Comparison of ENCODE assay signal across 17 cellular contexts in genomic region chr18:5998166-5998881, GRCh38.
A peak's percentile ranks its signal among the peaks of the same experiment; 100 is the strongest.
DNase-seq lines count a peak whose midpoint lies in the region; ATAC-seq, FAIRE-seq and TF ChIP-seq lines count a peak whose summit lies in the region.
"Had no signal": no experiment of that assay in that cellular context is flagged by ENCODE, and none has a peak within 500 bp of the region (broad histone marks: within the 10 kb centered on the region; RNA-seq: fewer than 3 reads in every experiment).

No MANE protein-coding gene starts in this region.

- DNase-seq in osteocyte (ENCODE audit: extremely low spot score, unreplicated experiment) (peak; percentile 72), A673 (ENCODE audit: low spot score) (no peak), HTR-8/SVneo (ENCODE audit: insufficient read length, low spot score) (no peak)
- DNase-seq: CD4-positive, CD25-positive, alpha-beta regulatory T cell; lower lobe of right lung; NCI-H1417; pancreas; stimulated activated CD4-positive, alpha-beta T cell treated with anti-CD3 and anti-CD28 coated beads, Interleukin-1b, Interleukin-23, amount 100 ng/mL, for 48 hours; stimulated activated naive B cell treated with anti-CD40 and anti-IgM and Interleukin-4, amounts not matched to agents 10 μg/mL and 1 μg/mL and 100 μg/mL, for 72 hours had no signal

- TF ChIP-seq CTCF in osteocyte (IDR thresholded peaks at IDR 0.05) (no peak), A673 (conservative IDR thresholded peaks at IDR 0.05; ENCODE audit: low read depth, low read length) (no peak)

- no peaks in the 10 kb centered on the region for H3K4me1 Mint-ChIP-seq in osteocyte (ENCODE audit: unreplicated experiment)
- no peaks in the 10 kb centered on the region for H3K4me1 Mint-ChIP-seq in stimulated activated memory B cell treated with anti-CD40 and anti-IgM and Interleukin-4, amounts not matched to agents 10 μg/mL and 1 μg/mL and 100 μg/mL, for 72 hours
- H3K4me1 Mint-ChIP-seq: CD4-positive, CD25-positive, alpha-beta regulatory T cell had no signal

- peaks cover 12% of the 10 kb centered on the region for H3K9me3 Mint-ChIP-seq in osteocyte (ENCODE audit: unreplicated experiment)
- peaks cover 4% of the 10 kb centered on the region for H3K9me3 Mint-ChIP-seq in stimulated activated memory B cell treated with anti-CD40 and anti-IgM and Interleukin-4, amounts not matched to agents 10 μg/mL and 1 μg/mL and 100 μg/mL, for 72 hours

- H3K27ac ChIP-seq in A673 (ENCODE audit: low read depth, low read length, poor library complexity, severe bottlenecking): no peak overlapping the region
- H3K27ac ChIP-seq: breast epithelium, lower lobe of right lung, pancreas had no signal

- H3K36me3 Mint-ChIP-seq in osteocyte (ENCODE audit: unreplicated experiment): no peaks in the 10 kb centered on the region
- peaks cover 6% of the 10 kb centered on the region for H3K36me3 Mint-ChIP-seq in stimulated activated memory B cell treated with anti-CD40 and anti-IgM and Interleukin-4, amounts not matched to agents 10 μg/mL and 1 μg/mL and 100 μg/mL, for 72 hours
- H3K36me3 Mint-ChIP-seq: CD4-positive, CD25-positive, alpha-beta regulatory T cell had no signal

- no peak overlapping the region for H3K4me3 Mint-ChIP-seq in osteocyte (ENCODE audit: unreplicated experiment)
- no peak overlapping the region for H3K4me3 Mint-ChIP-seq in stimulated activated memory B cell treated with anti-CD40 and anti-IgM and Interleukin-4, amounts not matched to agents 10 μg/mL and 1 μg/mL and 100 μg/mL, for 72 hours
- H3K4me3 Mint-ChIP-seq: CD4-positive, CD25-positive, alpha-beta regulatory T cell; stimulated activated naive B cell treated with anti-CD40 and anti-IgM and Interleukin-4, amounts not matched to agents 10 μg/mL and 1 μg/mL and 100 μg/mL, for 72 hours had no signal

- ATAC-seq in GM19395 (IDR thresholded peaks at IDR 0.05; ENCODE audit: unreplicated experiment) (peak; percentile 44), HG02678 (IDR thresholded peaks at IDR 0.05; ENCODE audit: unreplicated experiment) (peak; percentile 30), HG03439 (IDR thresholded peaks at IDR 0.05; ENCODE audit: unreplicated experiment) (peak; percentile 19), HG02938 (IDR thresholded peaks at IDR 0.05; ENCODE audit: unreplicated experiment) (no peak)
- ATAC-seq in stimulated activated memory B cell treated with anti-CD40 and anti-IgM and Interleukin-4, amounts not matched to agents 10 μg/mL and 1 μg/mL and 100 μg/mL, for 72 hours: no peak
- ATAC-seq: lower lobe of right lung, pancreas, SK-N-SH treated with all-trans-retinoic acid at 6 μM for 48 hours had no signal

- no peaks in the 10 kb centered on the region for H3K27me3 Mint-ChIP-seq in osteocyte (ENCODE audit: unreplicated experiment)
- no peaks in the 10 kb centered on the region for H3K27me3 Mint-ChIP-seq in stimulated activated memory B cell treated with anti-CD40 and anti-IgM and Interleukin-4, amounts not matched to agents 10 μg/mL and 1 μg/mL and 100 μg/mL, for 72 hours
- H3K27me3 Mint-ChIP-seq: stimulated activated naive B cell treated with anti-CD40 and anti-IgM and Interleukin-4, amounts not matched to agents 10 μg/mL and 1 μg/mL and 100 μg/mL, for 72 hours had no signal

- no TSS peak for BruUV-seq in A673 (replicated peaks; lab: Mats Ljungman, UMichigan)

- H3K9me3 ChIP-seq in A673 (ENCODE audit: low read depth, low read length, poor library complexity, severe bottlenecking): peaks cover 38% of the 10 kb centered on the region
- H3K9me3 ChIP-seq: breast epithelium, pancreas had no signal

- H3K27ac Mint-ChIP-seq in osteocyte (ENCODE audit: unreplicated experiment): no peak overlapping the region
- no peak overlapping the region for H3K27ac Mint-ChIP-seq in stimulated activated memory B cell treated with anti-CD40 and anti-IgM and Interleukin-4, amounts not matched to agents 10 μg/mL and 1 μg/mL and 100 μg/mL, for 72 hours
- H3K27ac Mint-ChIP-seq: stimulated activated naive B cell treated with anti-CD40 and anti-IgM and Interleukin-4, amounts not matched to agents 10 μg/mL and 1 μg/mL and 100 μg/mL, for 72 hours had no signal

- POLR2A ChIA-PET in A673 (lab: Charles Lee; ENCODE audit: low non-redundant PET): no interaction called here

- no peaks in the 10 kb centered on the region for H3K27me3 ChIP-seq in A673 (replicated peaks; ENCODE audit: insufficient read depth, low read depth, low read length, poor library complexity)
- H3K27me3 ChIP-seq: breast epithelium, pancreas had no signal

- H3K4me1 ChIP-seq in A673 (ENCODE audit: insufficient read depth, low read length, poor library complexity, severe bottlenecking): no peaks in the 10 kb centered on the region
- H3K4me1 ChIP-seq: breast epithelium, lower lobe of right lung, pancreas had no signal

- FAIRE-seq in HTR-8/SVneo (lab: Jason Lieb, UNC): no peak
- FAIRE-seq: endothelial cell of umbilical vein, pancreas had no signal

- CTCF ChIA-PET in A673 (lab: Charles Lee): no interaction called here

- H3K4me3 ChIP-seq in A673 (ENCODE audit: low read depth, low read length, poor library complexity, severe bottlenecking): no peak overlapping the region
- H3K4me3 ChIP-seq: breast epithelium, lower lobe of right lung, pancreas had no signal

- intact Hi-C loops in A673 (cut with micrococcal nuclease; ENCODE audit: unreplicated experiment): no loop called here

- no peaks in the 10 kb centered on the region for H3K36me3 ChIP-seq in A673 (ENCODE audit: insufficient read depth, low read length, poor library complexity, severe bottlenecking)
- H3K36me3 ChIP-seq: breast epithelium, lower lobe of right lung, pancreas had no signal

Comparison
In these comparisons a context has a peak if more than half of its experiments do, and no peak if none do; other contexts are left out.
1. ATAC-seq: peak in GM19395 (single experiment), HG02678 (single experiment) and HG03439 (single experiment); none in HG02938 (single experiment) and stimulated activated memory B cell treated with anti-CD40 and anti-IgM and Interleukin-4, amounts not matched to agents 10 μg/mL and 1 μg/mL and 100 μg/mL, for 72 hours (single experiment).